ENCODE assay signal across 8 cellular contexts in genomic region chr20:22586645-22587310, GRCh38. TPM values are rescaled to one million over a fixed set of nuclear protein-coding genes. Genes with fewer than 3 reads are reported as not detected.
DNase-seq lines count a peak whose midpoint lies in the region; ATAC-seq, FAIRE-seq and TF ChIP-seq lines count a peak whose summit lies in the region.

No MANE protein-coding gene starts in this region.

- H4K20me1 ChIP-seq in keratinocyte (ENCODE audit: control insufficient read depth, extremely low read depth, insufficient read depth, low read length) = no peaks in the 10 kb centered on the region

- H3K27me3 ChIP-seq in keratinocyte (ENCODE audit: control insufficient read depth, extremely low read depth, insufficient read depth, low read length) = peaks cover 83% of the 10 kb centered on the region

- H3K4me2 ChIP-seq in keratinocyte (ENCODE audit: control insufficient read depth, extremely low read depth, insufficient read depth, low read depth, low read length) = peak overlapping the region; percentile 23

- dilution Hi-C loops in keratinocyte (cut with MboI; ENCODE audit: extremely low pct_ligation_motif_present, low sequenced_read_pairs) = no loop called here

- FAIRE-seq in keratinocyte (lab: Jason Lieb, UNC) = no peak

- no peak overlapping the region for H3K27ac ChIP-seq in keratinocyte (ENCODE audit: control insufficient read depth, insufficient read depth, low read length)

- H3K4me1 ChIP-seq in keratinocyte (ENCODE audit: control insufficient read depth, extremely low read depth, insufficient read depth, low read length) = no peaks in the 10 kb centered on the region

- no peak overlapping the region for H3K4me3 ChIP-seq in WI38 (ENCODE audit: low read depth, low read length)
- no peak overlapping the region for H3K4me3 ChIP-seq in keratinocyte (ENCODE audit: control insufficient read depth in 2 of 3, extremely low read depth in 1 of 3, insufficient read depth in 2 of 3, low read depth in 1 of 3, low read length in 3 of 3)

- H3K9me1 ChIP-seq in keratinocyte (ENCODE audit: control insufficient read depth, extremely low read depth, insufficient read depth, low read length) = no peaks in the 10 kb centered on the region

- DNase-seq in stimulated activated CD4-positive, alpha-beta T cell treated with anti-CD3 and anti-CD28 coated beads, Interleukin-15, amount 100 ng/mL, for 24 hours = peak; percentile 40
- no peak for DNase-seq in stimulated activated CD4-positive, alpha-beta T cell treated with anti-CD3 and anti-CD28 coated beads, Interleukin-4, amount 100 ng/mL, for 1 hour
- DNase-seq in keratinocyte (ENCODE audit: low read depth, low spot score) (no peak), AG08396 (ENCODE audit: low spot score) (no peak), foreskin melanocyte (no peak), SHP77 treated with DMSO at 0.1 percent for 48 hours (lab: John Stamatoyannopoulos, UW) (no peak)

- no peak for ATAC-seq in GM18907 (IDR thresholded peaks at IDR 0.05; ENCODE audit: unreplicated experiment)

- H3K36me3 ChIP-seq in keratinocyte (ENCODE audit: control insufficient read depth in 2 of 2, extremely low read depth in 1 of 2, insufficient read depth in 2 of 2, low read length in 2 of 2) = no peaks in the 10 kb centered on the region

- peak; percentile 20; the same call in 1 of the 2 replicates for TF ChIP-seq CTCF in WI38 (IDR thresholded peaks at IDR 0.05; ENCODE audit: low read depth, low read length)
- peak; percentile 42 to 82 (median 68) for TF ChIP-seq CTCF in keratinocyte (optimal IDR thresholded peaks at IDR 0.05 in 1 of 3, IDR thresholded peaks at IDR 0.05 in 1 of 3, conservative IDR thresholded peaks at IDR 0.05 in 1 of 3; ENCODE audit: extremely low read depth in 1 of 3, insufficient read depth in 2 of 3, low read length in 3 of 3)

- H3K9me3 ChIP-seq in keratinocyte (ENCODE audit: control insufficient read depth, low read depth, low read length) = no peaks in the 10 kb centered on the region

- no peak overlapping the region for H2AFZ ChIP-seq in keratinocyte (ENCODE audit: control insufficient read depth, low read length)

- no peaks in the 10 kb centered on the region for H3K79me2 ChIP-seq in keratinocyte (ENCODE audit: control insufficient read depth, insufficient read depth, low read length)

- H3K9ac ChIP-seq in keratinocyte (ENCODE audit: control insufficient read depth, extremely low read depth, insufficient read depth, low read length) = no peak overlapping the region

RNA-seq across cellular contexts. Expression of gene FOXA2, which starts 2.4 kb away (rescaled TPM):
- 0.12 to 0.36 TPM (median 0.16 TPM) in 3 replicates for polyA plus RNA-seq in keratinocyte
- 0.54 TPM for polyA plus RNA-seq in keratinocyte (2011; ENCODE audit: low read depth)
- polyA plus RNA-seq in keratinocyte (2011; cell fraction: cytosol; rRNA removed) = 0.10 TPM in 2 replicates
- 0.27 and 0.28 TPM in 2 replicates for polyA plus RNA-seq in keratinocyte (2011; cell fraction: nucleus; rRNA removed)
- polyA plus RNA-seq in keratinocyte (2012; ENCODE audit: low replicate concordance) = 0.47 and 0.72 TPM in 2 replicates
- 0.36 TPM in 1 of 3 replicates, not detected in the others for polyA minus RNA-seq in keratinocyte
- polyA minus RNA-seq in keratinocyte (2011; cell fraction: cytosol; rRNA and poly(A)+ RNA removed) = not detected
- 0.23 and 0.32 TPM in 2 replicates for polyA minus RNA-seq in keratinocyte (2011; cell fraction: nucleus; rRNA and poly(A)+ RNA removed)
